In the genomic region with DNA sequence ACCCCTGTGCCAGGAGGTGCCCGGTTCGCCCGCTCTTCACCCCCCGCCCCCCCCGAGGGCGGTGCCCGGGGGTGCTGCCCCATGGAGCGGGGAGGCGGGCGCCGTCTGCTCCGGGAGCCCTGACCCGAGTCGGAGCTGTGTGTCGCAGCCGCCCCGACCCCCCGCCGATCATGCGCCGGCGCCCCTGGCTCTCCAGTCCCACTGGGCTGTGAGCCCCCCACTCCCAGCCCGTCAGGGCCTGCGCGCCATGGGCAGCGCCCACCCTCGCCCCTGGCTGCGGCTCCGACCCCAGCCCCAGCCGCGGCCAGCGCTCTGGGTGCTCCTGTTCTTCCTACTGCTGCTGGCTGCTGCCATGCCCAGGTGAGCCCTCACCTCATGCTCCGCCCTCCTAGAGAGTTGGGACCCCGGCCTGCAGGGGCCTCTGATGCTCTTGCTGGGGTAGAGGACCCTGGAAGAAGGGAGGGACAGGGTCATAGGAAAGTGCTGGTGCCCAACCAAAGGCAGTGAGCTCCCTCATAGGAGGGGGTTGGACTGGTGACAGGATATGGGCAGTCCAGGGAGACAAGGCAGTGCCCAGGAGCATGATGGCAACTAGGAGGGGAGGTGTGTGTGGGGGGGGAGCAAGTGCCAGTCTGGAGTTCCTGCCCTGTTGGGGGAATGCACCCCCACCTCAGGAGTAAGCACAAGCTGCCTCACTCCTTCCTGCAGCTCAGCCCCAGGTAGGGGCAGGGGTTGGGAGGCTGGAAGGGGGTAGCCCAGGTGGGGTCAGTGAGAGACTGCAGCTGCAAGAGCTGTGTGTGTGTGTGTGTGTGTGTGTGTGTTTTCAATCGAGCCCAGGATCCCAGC, we compare ENCODE assay signal across 1 cellular context.
TF ChIP-seq lines count a peak whose summit lies in the region.

Gene WNT10A, plus strand, starts transcription at position 104 of the 846 bp plus-strand sequence. Its CDS starts 144 bp downstream, at position 248.

TF ChIP-seq in IMR-90, 13 proteins besides CTCF, POLR2A, EP300 and RAD21 (continued from another document):
- TF ChIP-seq CEBPB (IDR thresholded peaks at IDR 0.05; ENCODE audit: low read depth, low read length) (no peak), RCOR1 (IDR thresholded peaks at IDR 0.05; ENCODE audit: insufficient replicate concordance, low read length) (no peak), NFE2L2 (IDR thresholded peaks at IDR 0.05; ENCODE audit: low read depth, low read length) (no peak), SMC3 (IDR thresholded peaks at IDR 0.05; ENCODE audit: low read depth, low read length) (no peak), FOS (IDR thresholded peaks at IDR 0.05; ENCODE audit: low read depth, low read length) (no peak), CHD1 (IDR thresholded peaks at IDR 0.05; ENCODE audit: low read depth, low read length) (no peak)
